In genomic region chr7:28774529-28775057, GRCh38 we compare ENCODE assay signal across 15 cellular contexts.
DNase-seq lines count a peak whose midpoint lies in the region; ATAC-seq and TF ChIP-seq lines count a peak whose summit lies in the region.
"Had no signal": no experiment of that assay in that cellular context is flagged by ENCODE, and none has a peak within 500 bp of the region (broad histone marks: within the 10 kb centered on the region; RNA-seq: fewer than 3 reads in every experiment).

No MANE protein-coding gene starts in this region.

- no peak for TF ChIP-seq CTCF in mucosa of descending colon (IDR thresholded peaks at IDR 0.05)
- TF ChIP-seq CTCF in left lung (IDR thresholded peaks at IDR 0.05), result no peak

- H3K36me3 ChIP-seq in mucosa of descending colon (ENCODE audit: low read depth) (no peaks in the 10 kb centered on the region), left lung (no peaks in the 10 kb centered on the region)

- intact Hi-C loops in mucosa of descending colon (cut with DNase I, micrococcal nuclease), result no loop called here
- intact Hi-C loops in left lung (cut with DNase I), result no loop called here

- DNase-seq in DMS153 (lab: John Stamatoyannopoulos, UW) (peak; percentile 91), NCI-H1417 (lab: John Stamatoyannopoulos, UW) (peak in 2 of 3 experiments; percentile 92 to 100), NCI-H748 (lab: John Stamatoyannopoulos, UW; ENCODE audit: unreplicated experiment) (peak; percentile 99), mucosa of descending colon (no peak), H4 (ENCODE audit: low spot score) (no peak), left lung (no peak)
- no peak for DNase-seq in activated effector memory CD4-positive, alpha-beta T cell treated with Interleukin-2 at 50 U/mL for 16 hours
- DNase-seq: activated CD4-positive, alpha-beta T cell treated with anti-CD3 and anti-CD28 coated beads, Interleukin-2, amount 50 U/mL, for 1 hour; activated naive CD4-positive, alpha-beta T cell treated with anti-CD3 and anti-CD28 coated beads, Interleukin-2, amount 50 U/mL, for 16 hours; activated T-cell treated with anti-CD3 and anti-CD28 coated beads for 4 hours; body of pancreas; GF-D8; NCI-H2171; T1000 had no signal

- no peak overlapping the region for H3K27ac ChIP-seq in left lung
- H3K27ac ChIP-seq: body of pancreas had no signal

- H3K4me1 ChIP-seq in mucosa of descending colon (ENCODE audit: low read depth) (peaks cover 7% of the 10 kb centered on the region), left lung (no peaks in the 10 kb centered on the region)

- H3K4me3 ChIP-seq in mucosa of descending colon, result no peak overlapping the region
- H3K4me3 ChIP-seq in left lung, result no peak overlapping the region
- H3K4me3 ChIP-seq: body of pancreas had no signal

- ATAC-seq in mucosa of descending colon (peak; percentile 48), GM19455 (IDR thresholded peaks at IDR 0.05; ENCODE audit: unreplicated experiment) (no peak), left lung (no peak)
- ATAC-seq: body of pancreas had no signal

- H3K27me3 ChIP-seq in left lung, result no peaks in the 10 kb centered on the region
- H3K27me3 ChIP-seq: body of pancreas had no signal

- H3K9me3 ChIP-seq in mucosa of descending colon (no peaks in the 10 kb centered on the region), left lung (no peaks in the 10 kb centered on the region)
- H3K9me3 ChIP-seq: body of pancreas had no signal

Comparison
In these comparisons a context has a peak if more than half of its experiments do, and no peak if none do; other contexts are left out.
1. DNase-seq: peak in DMS153 (single experiment), NCI-H1417 (2 of 3) and NCI-H748 (single experiment); none in mucosa of descending colon (0 of 3), H4 (single experiment), left lung (0 of 2) and activated effector memory CD4-positive, alpha-beta T cell treated with Interleukin-2 at 50 U/mL for 16 hours (single experiment).